8 cellular contexts compared by ENCODE assay signal in genomic region chr3:134299185-134299887, GRCh38. TPM values are rescaled to one million over a fixed set of nuclear protein-coding genes. Genes with fewer than 3 reads are reported as not detected.
DNase-seq lines count a peak whose midpoint lies in the region; ATAC-seq and TF ChIP-seq lines count a peak whose summit lies in the region.

No MANE protein-coding gene starts in this region.

- H3K36me3 Mint-ChIP-seq in T-cell = no peaks in the 10 kb centered on the region

- no peak overlapping the region for H2AK5ac ChIP-seq in mesenchymal stem cell (ENCODE audit: low read length, severe bottlenecking)

- no peak overlapping the region for H2BK15ac ChIP-seq in mesenchymal stem cell (ENCODE audit: low read depth, poor library complexity, severe bottlenecking)

- CTCF ChIA-PET in T-cell (lab: Charles Lee) = interaction anchor here (0.6 to 0.7 kb wide), 3 partner anchors 176 to 481 kb away, joined by 3 to 6 read pairs (median 3); no protein-coding TSS in a partner anchor

- no peak overlapping the region for H3K14ac ChIP-seq in mesenchymal stem cell (ENCODE audit: low read length in 2 of 2)

- no peak overlapping the region for H3K27ac Mint-ChIP-seq in T-cell

- peak; percentile 57 for TF ChIP-seq CTCF in brain microvascular endothelial cell (IDR thresholded peaks at IDR 0.05; ENCODE audit: low read depth, low read length, missing control alignments)

- H3K18ac ChIP-seq in mesenchymal stem cell (ENCODE audit: low read depth in 1 of 2, low read length in 2 of 2) = peak overlapping the region in 1 of 2 experiments; percentile 49

- peak overlapping the region; percentile 54 for H2AFZ ChIP-seq in mesenchymal stem cell (ENCODE audit: low read depth, low read length)

- no peaks in the 10 kb centered on the region for H3K79me1 ChIP-seq in mesenchymal stem cell (replicated peaks; ENCODE audit: low read length, poor library complexity, severe bottlenecking)

- DNase-seq in AML-193 (lab: John Stamatoyannopoulos, UW) (peak; percentile 22 to 23), HT-29 (ENCODE audit: low spot score) (peak; percentile 26), brain microvascular endothelial cell (no peak), mesenchymal stem cell (no peak), T-cell (no peak), NCI-H748 treated with DMSO at 0.1 percent for 48 hours (lab: John Stamatoyannopoulos, UW) (no peak), LoVo (ENCODE audit: low spot score) (no peak), DMS153 treated with DMSO at 0.1 percent for 48 hours (lab: John Stamatoyannopoulos, UW; ENCODE audit: unreplicated experiment) (no peak)

- H3K36me3 ChIP-seq in brain microvascular endothelial cell (replicated peaks) (no peaks in the 10 kb centered on the region), mesenchymal stem cell (ENCODE audit: control insufficient read depth in 1 of 2, insufficient read depth in 2 of 2, low read depth in 1 of 2, low read length in 2 of 2) (no peaks in the 10 kb centered on the region)

- peaks cover 0 to 4% (median 0%) of the 10 kb centered on the region in 3 donors for H3K9me3 Mint-ChIP-seq in T-cell

- no peak overlapping the region for H3K4ac ChIP-seq in mesenchymal stem cell (ENCODE audit: low read depth in 1 of 2, low read length in 2 of 2)

- POLR2A ChIA-PET in T-cell (lab: Charles Lee) = no interaction called here

- 82% methylated on average over 4 of the region's 4 CpGs for WGBS in mesenchymal stem cell

- H3K27ac ChIP-seq in brain microvascular endothelial cell (no peak overlapping the region), mesenchymal stem cell (ENCODE audit: low read length, poor library complexity, severe bottlenecking) (no peak overlapping the region)

- H3K27me3 ChIP-seq in brain microvascular endothelial cell (replicated peaks) (no peaks in the 10 kb centered on the region), mesenchymal stem cell (ENCODE audit: control insufficient read depth in 1 of 2, insufficient read depth in 1 of 2, low read length in 2 of 2) (no peaks in the 10 kb centered on the region)

- H3K4me3 ChIP-seq in brain microvascular endothelial cell (ENCODE audit: low read depth, low read length) = no peak overlapping the region
- no peak overlapping the region for H3K4me3 ChIP-seq in mesenchymal stem cell (ENCODE audit: insufficient read depth in 1 of 2, low read depth in 1 of 2, low read length in 2 of 2)

- H3K4me1 Mint-ChIP-seq in T-cell = peaks cover 0 to 2% (median 0%) of the 10 kb centered on the region in 3 donors

- H4K8ac ChIP-seq in mesenchymal stem cell (ENCODE audit: low read length) = peak overlapping the region; percentile 19

- H3K23ac ChIP-seq in mesenchymal stem cell (ENCODE audit: low read length in 2 of 2) = no peak overlapping the region

- H3K4me2 ChIP-seq in mesenchymal stem cell (ENCODE audit: low read length, poor library complexity, severe bottlenecking) = no peak overlapping the region

- in situ Hi-C loops in brain microvascular endothelial cell (cut with HindIII; ENCODE audit: low pct_ligation_motif_present, low sequenced_read_pairs) = no loop called here

- H3K4me3 Mint-ChIP-seq in T-cell = no peak overlapping the region

- peaks cover 8 to 11% of the 10 kb centered on the region in 2 donors for H3K27me3 Mint-ChIP-seq in T-cell

- no peak overlapping the region for H2BK5ac ChIP-seq in mesenchymal stem cell (ENCODE audit: low read depth, low read length, poor library complexity, severe bottlenecking)

- no peak overlapping the region for H4K91ac ChIP-seq in mesenchymal stem cell (ENCODE audit: low read length)

- peaks cover 4% of the 10 kb centered on the region for H3K9me3 ChIP-seq in mesenchymal stem cell (ENCODE audit: control insufficient read depth, low read length)

- peak overlapping the region; percentile 44 for H3K9ac ChIP-seq in mesenchymal stem cell (ENCODE audit: low read length)

- H2BK120ac ChIP-seq in mesenchymal stem cell (ENCODE audit: low read depth, low read length) = no peak overlapping the region

- no peak overlapping the region for H2BK12ac ChIP-seq in mesenchymal stem cell (ENCODE audit: low read length in 2 of 2)

- no peaks in the 10 kb centered on the region for H3K4me1 ChIP-seq in mesenchymal stem cell (ENCODE audit: control insufficient read depth, insufficient read depth, low read depth, low read length)

- ATAC-seq in T-cell (replicated peaks in 1 of 4) = no peak

RNA-seq across cellular contexts. Expression of gene RYK, which starts 48.7 kb away (rescaled TPM):
- total RNA-seq in HT-29 (2014; rRNA removed; shearing (Covaris generic)) = 42.2 and 56.3 TPM in 2 replicates
- 44.0 TPM for polyA plus RNA-seq in mesenchymal stem cell (2013, experiment 1 of 2)
- polyA plus RNA-seq in mesenchymal stem cell (2013, experiment 2 of 2) = 43.8 TPM
- 10 to 100 TPM; 33.6 to 46.3 (median 38.0) TPM for total RNA-seq in T-cell

Comparison
In these comparisons a context has a peak if more than half of its experiments do, and no peak if none do; other contexts are left out.
1. DNase-seq: peak in AML-193 (2 of 2) and HT-29 (single experiment); none in brain microvascular endothelial cell (single experiment), mesenchymal stem cell (single experiment), T-cell (0 of 34), NCI-H748 treated with DMSO at 0.1 percent for 48 hours (single experiment), LoVo (single experiment) and DMS153 treated with DMSO at 0.1 percent for 48 hours (single experiment).